17 cellular contexts compared by ENCODE assay signal in the genomic region with DNA sequence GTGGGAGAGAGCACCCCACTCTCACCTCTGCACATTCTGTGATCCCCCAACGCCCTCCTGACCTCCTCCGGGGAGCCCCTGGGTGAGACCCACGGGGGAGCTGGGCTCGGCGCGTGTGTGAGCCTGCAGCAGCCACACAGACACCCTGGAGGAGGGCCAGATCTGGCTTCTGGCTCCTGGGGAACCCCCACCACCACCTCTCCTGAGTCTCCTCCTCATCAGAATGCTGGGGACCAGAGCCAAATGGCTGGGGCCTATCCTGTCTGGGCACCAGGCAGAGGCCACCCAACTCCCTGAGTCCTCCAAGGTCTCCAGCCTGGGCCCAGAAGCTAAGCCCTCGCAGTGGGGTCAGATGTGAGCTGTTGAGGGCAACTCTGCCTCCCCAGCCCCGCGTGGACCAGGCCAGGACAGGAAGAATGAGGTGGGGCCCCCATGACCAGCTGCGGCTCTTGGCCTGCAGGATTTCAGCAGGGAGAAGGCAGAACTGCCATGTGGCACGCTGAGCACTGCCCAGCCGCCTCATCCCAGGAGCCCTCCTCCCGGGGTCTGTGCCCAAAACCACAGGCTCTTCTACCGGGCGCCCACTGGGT. TPM values are rescaled to one million over a fixed set of nuclear protein-coding genes. Genes with fewer than 3 reads are reported as not detected.
DNase-seq lines count a peak whose midpoint lies in the region; ATAC-seq, FAIRE-seq and TF ChIP-seq lines count a peak whose summit lies in the region.
"Had no signal": no experiment of that assay in that cellular context is flagged by ENCODE, and none has a peak within 500 bp of the region (broad histone marks: within the 10 kb centered on the region; RNA-seq: fewer than 3 reads in every experiment).

No MANE protein-coding gene starts in this region.

- H3K4me2 ChIP-seq in mammary epithelial cell (ENCODE audit: insufficient read depth, low read depth, low read length): no peak overlapping the region

- H3K36me3 ChIP-seq in mammary epithelial cell (ENCODE audit: insufficient read depth, low read length): no peaks in the 10 kb centered on the region
- no peaks in the 10 kb centered on the region for H3K36me3 ChIP-seq in kidney (ENCODE audit: control insufficient read depth in 1 of 2, insufficient read depth in 2 of 2, low read length in 2 of 2)
- H3K36me3 ChIP-seq in pancreas: no peaks in the 10 kb centered on the region
- H3K36me3 ChIP-seq in upper lobe of right lung: no peaks in the 10 kb centered on the region
- H3K36me3 ChIP-seq: esophagus muscularis mucosa had no signal

- no peaks in the 10 kb centered on the region for H3K9me3 Mint-ChIP-seq in MCF 10A (ENCODE audit: unreplicated experiment)
- H3K9me3 Mint-ChIP-seq: CD4-positive, alpha-beta T cell had no signal

- dilution Hi-C loops in mammary epithelial cell (cut with HindIII; ENCODE audit: low sequenced_read_pairs): no loop called here

- H3K27ac ChIP-seq in mammary epithelial cell (ENCODE audit: insufficient read depth, low read depth, low read length) (no peak overlapping the region), kidney (ENCODE audit: low read depth in 2 of 2, low read length in 2 of 2) (peak overlapping the region; percentile 98 to 99), pancreas (peak overlapping the region; percentile 86 to 99 (median 98)), upper lobe of right lung (peak overlapping the region; percentile 81)

- POLR2A ChIA-PET in MCF 10A (lab: Yijun Ruan, JAX): interaction anchor here (1.3 kb wide), 1 partner anchor 24 kb away, joined by 4 read pairs; no protein-coding TSS in a partner anchor

- H3K27me3 Mint-ChIP-seq in MCF 10A (ENCODE audit: insufficient read depth, unreplicated experiment): no peaks in the 10 kb centered on the region
- H3K27me3 Mint-ChIP-seq: activated CD8-positive, alpha-beta memory T cell treated with anti-CD3 and anti-CD28 coated beads, Interleukin-2, amount 10 ng/mL, durations not matched to agents 7 days and 5 days; CD4-positive, alpha-beta T cell had no signal

- in situ Hi-C loops in mammary epithelial cell (cut with MboI; ENCODE audit: low sequenced_read_pairs in 2 of 2): no loop called here

- H3K9ac ChIP-seq in mammary epithelial cell (ENCODE audit: insufficient read depth, low read length) (no peak overlapping the region), kidney (ENCODE audit: low read length in 2 of 2) (no peak overlapping the region)

- H3K27me3 ChIP-seq in mammary epithelial cell (ENCODE audit: insufficient read depth, low read length) (no peaks in the 10 kb centered on the region), pancreas (no peaks in the 10 kb centered on the region), upper lobe of right lung (no peaks in the 10 kb centered on the region)
- H3K27me3 ChIP-seq: esophagus muscularis mucosa had no signal

- CTCF ChIA-PET in MCF 10A (lab: Yijun Ruan, JAX) (interaction anchor here (0.9 to 1.9 kb wide), 3 partner anchors 19 to 38 kb away, joined by 3 to 9 read pairs (median 5); no protein-coding TSS in a partner anchor), mammary epithelial cell (lab: Charles Lee; ENCODE audit: low non-redundant PET) (no interaction called here)

- H3K4me3 ChIP-seq in mammary epithelial cell (replicated peaks in 1 of 3; ENCODE audit: insufficient read depth in 1 of 3, low read depth in 2 of 3, low read length in 3 of 3): no peak overlapping the region
- no peak overlapping the region for H3K4me3 ChIP-seq in kidney (ENCODE audit: low read length in 2 of 2)
- no peak overlapping the region for H3K4me3 ChIP-seq in pancreas
- H3K4me3 ChIP-seq in upper lobe of right lung: no peak overlapping the region
- H3K4me3 ChIP-seq: esophagus muscularis mucosa had no signal

- peaks cover 35% of the 10 kb centered on the region for H3K4me1 Mint-ChIP-seq in MCF 10A (ENCODE audit: insufficient read depth, unreplicated experiment)

- BruUV-seq in MCF 10A (replicated peaks; lab: Mats Ljungman, UMichigan): no TSS peak
- BruUV-seq in mammary epithelial cell (replicated peaks; lab: Mats Ljungman, UMichigan): no TSS peak

- ATAC-seq in pancreas (no peak), upper lobe of right lung (no peak), GM19455 (IDR thresholded peaks at IDR 0.05; ENCODE audit: unreplicated experiment) (no peak)
- ATAC-seq: activated CD8-positive, alpha-beta memory T cell treated with anti-CD3 and anti-CD28 coated beads, Interleukin-2, amount 10 ng/mL, durations not matched to agents 7 days and 5 days had no signal

- TF ChIP-seq CTCF in MCF 10A (IDR thresholded peaks at IDR 0.05; ENCODE audit: unreplicated experiment) (no peak), mammary epithelial cell (conservative IDR thresholded peaks at IDR 0.05 in 1 of 2, IDR thresholded peaks at IDR 0.05 in 1 of 2; ENCODE audit: extremely low read depth in 1 of 2, insufficient read depth in 1 of 2, low read depth in 1 of 2, low read length in 2 of 2) (no peak), kidney (IDR thresholded peaks at IDR 0.05; ENCODE audit: borderline replicate concordance, extremely low read depth, insufficient read depth) (no peak), pancreas (IDR thresholded peaks at IDR 0.05) (no peak), upper lobe of right lung (IDR thresholded peaks at IDR 0.05) (no peak)

- H3K9me3 ChIP-seq in mammary epithelial cell (replicated peaks; ENCODE audit: insufficient read depth, low read length) (no peaks in the 10 kb centered on the region), kidney (ENCODE audit: control insufficient read depth in 1 of 2, low read length in 2 of 2) (no peaks in the 10 kb centered on the region), pancreas (no peaks in the 10 kb centered on the region), upper lobe of right lung (no peaks in the 10 kb centered on the region)
- H3K9me3 ChIP-seq: esophagus muscularis mucosa had no signal

- no peaks in the 10 kb centered on the region for H3K36me3 Mint-ChIP-seq in MCF 10A (ENCODE audit: insufficient read depth, unreplicated experiment)
- H3K36me3 Mint-ChIP-seq: activated CD8-positive, alpha-beta memory T cell treated with anti-CD3 and anti-CD28 coated beads, Interleukin-2, amount 10 ng/mL, durations not matched to agents 7 days and 5 days had no signal

- no peaks in the 10 kb centered on the region for H3K79me2 ChIP-seq in mammary epithelial cell (ENCODE audit: insufficient read depth, low read length)

- DNase-seq in MCF 10A (ENCODE audit: unreplicated experiment): no peak
- no peak for DNase-seq in mammary epithelial cell
- DNase-seq in kidney: peak; percentile 73
- DNase-seq in pancreas: peak; percentile 60 to 84 (median 66)
- no peak for DNase-seq in upper lobe of right lung
- DNase-seq in HuH-7 (ENCODE audit: low spot score): no peak
- no peak for DNase-seq in NCI-H1694 treated with DMSO at 0.1 percent for 48 hours (lab: John Stamatoyannopoulos, UW)
- DNase-seq: activated CD4-positive, alpha-beta T cell treated with anti-CD3 and anti-CD28 coated beads for 1 hour; activated CD8-positive, alpha-beta memory T cell treated with anti-CD3 and anti-CD28 coated beads, Interleukin-2, amount 10 ng/mL, durations not matched to agents 7 days and 5 days; activated effector memory CD4-positive, alpha-beta T cell treated with anti-CD3 and anti-CD28 coated beads, Interleukin-2, amount 50 U/mL, for 16 hours; CD4-positive, alpha-beta T cell; effector CD4-positive, alpha-beta T cell; stimulated activated CD4-positive, alpha-beta T cell treated with anti-CD3 and anti-CD28 coated beads, Interleukin-1b, Interleukin-23, amount 100 ng/mL, for 48 hours had no signal

- WGBS in mammary epithelial cell (ENCODE audit: low coverage, missing lambda C conversion rate): 63% methylated on average over 9 of the region's 15 CpGs
- WGBS in pancreas, 2 donors: 52 to 57% methylated on average over 14 to 15 of the region's 15 CpGs

- no peaks in the 10 kb centered on the region for H4K20me1 ChIP-seq in mammary epithelial cell (ENCODE audit: insufficient read depth, low read length)

- FAIRE-seq in kidney (lab: Jason Lieb, UNC) (no peak), pancreas (lab: Jason Lieb, UNC) (no peak)

- peak overlapping the region; percentile 31 for H3K27ac Mint-ChIP-seq in MCF 10A (ENCODE audit: low read depth, unreplicated experiment)
- H3K27ac Mint-ChIP-seq: activated CD8-positive, alpha-beta memory T cell treated with anti-CD3 and anti-CD28 coated beads, Interleukin-2, amount 10 ng/mL, durations not matched to agents 7 days and 5 days; CD4-positive, alpha-beta T cell had no signal

- intact Hi-C loops in MCF 10A (cut with micrococcal nuclease): no loop called here
- intact Hi-C loops in mammary epithelial cell (cut with micrococcal nuclease): no loop called here
- intact Hi-C loops in kidney (cut with DNase I): no loop called here
- intact Hi-C loops in pancreas (cut with DNase I): no loop called here
- intact Hi-C loops in upper lobe of right lung (cut with DNase I): no loop called here

- no peak overlapping the region for H2AFZ ChIP-seq in mammary epithelial cell (ENCODE audit: low read depth, low read length)

- no peak overlapping the region for H3K4me3 Mint-ChIP-seq in MCF 10A (ENCODE audit: unreplicated experiment)
- H3K4me3 Mint-ChIP-seq: activated CD8-positive, alpha-beta memory T cell treated with anti-CD3 and anti-CD28 coated beads, Interleukin-2, amount 10 ng/mL, durations not matched to agents 7 days and 5 days; CD4-positive, alpha-beta T cell had no signal

- peaks cover 45% of the 10 kb centered on the region for H3K4me1 ChIP-seq in mammary epithelial cell (ENCODE audit: insufficient read depth, low read length)
- peaks cover 31 to 54% of the 10 kb centered on the region in 2 donors for H3K4me1 ChIP-seq in kidney (ENCODE audit: control insufficient read depth in 1 of 2, insufficient read depth in 1 of 2, low read depth in 1 of 2, low read length in 2 of 2)
- H3K4me1 ChIP-seq in pancreas: peaks cover 51 to 62% (median 56%) of the 10 kb centered on the region in 3 donors
- peaks cover 77% of the 10 kb centered on the region for H3K4me1 ChIP-seq in upper lobe of right lung

RNA-seq across cellular contexts. Expression of gene PIM3, which starts 5.5 kb away (rescaled TPM):
- total RNA-seq in MCF 10A (2022): 56.3 and 73.5 TPM in 2 replicates
- 10 to 100 TPM; 26.6 to 68.7 TPM for total RNA-seq in mammary epithelial cell
- 11.1 TPM for polyA plus RNA-seq in mammary epithelial cell
- 6.3 TPM for polyA minus RNA-seq in mammary epithelial cell
- total RNA-seq in kidney: 107 TPM
- 96.5 TPM for polyA plus RNA-seq in kidney (ENCODE audit: insufficient read depth, low read depth, low replicate concordance)
- total RNA-seq in pancreas: 10 to 100 TPM; 25.8 to 90.1 (median 33.1) TPM
- polyA plus RNA-seq in pancreas: 10 to 100 TPM; 55.3 to 82.7 TPM
- 119 TPM for total RNA-seq in upper lobe of right lung

RNA-seq across cellular contexts. Expression of gene CRELD2, which starts 36.7 kb away (rescaled TPM):
- total RNA-seq in MCF 10A (2022) (70.7 and 107 TPM in 2 replicates), mammary epithelial cell (10 to 100 TPM; 26.5 to 51.5 TPM), kidney (54.0 TPM), pancreas (10 to 100 TPM; 37.2 to 61.9 (median 54.1) TPM), upper lobe of right lung (44.2 TPM)
- polyA plus RNA-seq in mammary epithelial cell (63.8 TPM), kidney (ENCODE audit: insufficient read depth, low read depth, low replicate concordance) (37.3 TPM), pancreas (10 to 100 TPM; 51.1 to 56.4 TPM)
- polyA minus RNA-seq in mammary epithelial cell: 22.6 TPM

RNA-seq across cellular contexts. Expression of gene ALG12, which starts 36.8 kb away (rescaled TPM):
- total RNA-seq in MCF 10A (2022) (16.6 and 18.2 TPM in 2 replicates), mammary epithelial cell (10 to 100 TPM; 19.0 to 19.9 TPM), kidney (28.4 TPM), pancreas (10 to 100 TPM in 4 of 6 donors, 1 to 10 TPM in 2; 7.4 to 13.1 (median 12.1) TPM), upper lobe of right lung (28.1 TPM)
- polyA plus RNA-seq in mammary epithelial cell (12.6 TPM), kidney (ENCODE audit: insufficient read depth, low read depth, low replicate concordance) (27.2 TPM), pancreas (1 to 10 TPM; 7.1 to 8.6 TPM)
- polyA minus RNA-seq in mammary epithelial cell: 3.8 TPM

RNA-seq across cellular contexts. Expression of gene IL17REL, which starts 57.5 kb away (rescaled TPM):
- not detected in 2 replicates for total RNA-seq in MCF 10A (2022)
- not detected for total RNA-seq in mammary epithelial cell
- polyA plus RNA-seq in mammary epithelial cell: not detected
- not detected for polyA minus RNA-seq in mammary epithelial cell
- 0.16 TPM for total RNA-seq in kidney
- not detected for polyA plus RNA-seq in kidney (ENCODE audit: insufficient read depth, low read depth, low replicate concordance)
- not detected for total RNA-seq in pancreas
- not detected for polyA plus RNA-seq in pancreas
- not detected for total RNA-seq in upper lobe of right lung
- total RNA-seq: CD4-positive, alpha-beta T cell; esophagus muscularis mucosa; renal cortical epithelial cell had no signal
- polyA plus RNA-seq: neural cell had no signal

Comparison
In these comparisons a context has a peak if more than half of its experiments do, and no peak if none do; other contexts are left out.
1. DNase-seq: peak in kidney (single experiment) and pancreas (6 of 6); none in MCF 10A (single experiment), mammary epithelial cell (single experiment), upper lobe of right lung (single experiment), HuH-7 (single experiment) and NCI-H1694 treated with DMSO at 0.1 percent for 48 hours (single experiment).